ENCODE assay signal across 11 cellular contexts in genomic region chr7:17632401-17632800, GRCh38.
DNase-seq lines count a peak whose midpoint lies in the region; ATAC-seq and TF ChIP-seq lines count a peak whose summit lies in the region.
"Had no signal": no experiment of that assay in that cellular context is flagged by ENCODE, and none has a peak within 500 bp of the region (broad histone marks: within the 10 kb centered on the region; RNA-seq: fewer than 3 reads in every experiment).

No MANE protein-coding gene starts in this region.

- H3K4me3 ChIP-seq in fibroblast of villous mesenchyme (ENCODE audit: low read depth, low read length) (no peak overlapping the region), suprapubic skin (no peak overlapping the region), trophoblast cell (ENCODE audit: low read depth, low read length) (no peak overlapping the region)
- H3K4me3 ChIP-seq: BLaER1 treated with 17β-estradiol and CSF1 and Interleukin-3, amounts not matched to agents 10 nM and 100 nM; K562 had no signal

- H2BK5ac ChIP-seq in trophoblast cell (ENCODE audit: low read depth, low read length, poor library complexity), result no peak overlapping the region

- no peaks in the 10 kb centered on the region for H3K36me3 ChIP-seq in suprapubic skin
- H3K36me3 ChIP-seq in trophoblast cell (ENCODE audit: control insufficient read depth in 1 of 2, insufficient read depth in 2 of 2, low read length in 2 of 2), result no peaks in the 10 kb centered on the region
- H3K36me3 ChIP-seq: BLaER1 treated with 17β-estradiol and CSF1 and Interleukin-3, amounts not matched to agents 10 nM and 100 nM had no signal

- H3K9ac ChIP-seq in trophoblast cell (ENCODE audit: low read length), result no peak overlapping the region
- H3K9ac ChIP-seq: BLaER1 treated with 17β-estradiol and CSF1 and Interleukin-3, amounts not matched to agents 10 nM and 100 nM had no signal

- ATAC-seq in GM21360 (IDR thresholded peaks at IDR 0.05; ENCODE audit: unreplicated experiment), result no peak
- ATAC-seq: K562 had no signal

- no peak overlapping the region for H2BK120ac ChIP-seq in trophoblast cell (ENCODE audit: insufficient read depth, low read length, poor library complexity)

- no peaks in the 10 kb centered on the region for H3K79me1 ChIP-seq in trophoblast cell (ENCODE audit: low read length)

- no peak overlapping the region for H3K27ac Mint-ChIP-seq in activated T-helper 1 cell treated with anti-CD3 and anti-CD28 coated beads, Interleukin-12 subunit alpha, Interleukin-12 subunit beta, Interleukin-2, Interleukin-4 antibody, amounts not matched to agents 30 ng/mL and 10 ng/mL and 1 ng/mL, durations not matched to agents 14 hours and 24 hours and 36 hours
- H3K27ac Mint-ChIP-seq: CD4-positive, alpha-beta T cell had no signal

- H3K4ac ChIP-seq in trophoblast cell (ENCODE audit: low read depth, low read length), result no peak overlapping the region

- no peak overlapping the region for H3K4me2 ChIP-seq in trophoblast cell (ENCODE audit: low read length)

- peak; percentile 11 for DNase-seq in ELR (ENCODE audit: low read depth)
- DNase-seq in amniotic epithelial cell (ENCODE audit: low read depth), result peak; percentile 15
- DNase-seq in fibroblast of villous mesenchyme (ENCODE audit: low read depth), result peak; percentile 68
- DNase-seq in suprapubic skin (ENCODE audit: low spot score in 2 of 2), result no peak
- no peak for DNase-seq in trophoblast cell
- no peak for DNase-seq in activated T-helper 1 cell treated with anti-CD3 and anti-CD28 coated beads, Interleukin-12 subunit alpha, Interleukin-12 subunit beta, Interleukin-2, Interleukin-4 antibody, amounts not matched to agents 30 ng/mL and 10 ng/mL and 1 ng/mL, durations not matched to agents 14 hours and 24 hours and 36 hours (ENCODE audit: low spot score)
- DNase-seq: CD4-positive, alpha-beta T cell; DMS79 had no signal

- no peak overlapping the region for H2BK12ac ChIP-seq in trophoblast cell (ENCODE audit: low read length)

- 70% methylated on average over 2 of the region's 2 CpGs for WGBS in suprapubic skin
- no CpG with 5 or more reads among the region's 2 CpGs for WGBS in trophoblast cell (ENCODE audit: extremely low coverage, insufficient coverage, insufficient read length)

- H3K27ac ChIP-seq in suprapubic skin, result peak overlapping the region; percentile 43
- no peak overlapping the region for H3K27ac ChIP-seq in trophoblast cell (ENCODE audit: low read depth, low read length)

- H3K4me1 ChIP-seq in suprapubic skin (no peaks in the 10 kb centered on the region), trophoblast cell (ENCODE audit: control insufficient read depth in 1 of 2, insufficient read depth in 2 of 2, low read length in 2 of 2) (no peaks in the 10 kb centered on the region)

- H3K18ac ChIP-seq in trophoblast cell (ENCODE audit: low read length), result no peak overlapping the region

- no peak overlapping the region for H4K8ac ChIP-seq in trophoblast cell (ENCODE audit: low read depth, low read length)

- no peaks in the 10 kb centered on the region for H3K36me3 Mint-ChIP-seq in activated T-helper 1 cell treated with anti-CD3 and anti-CD28 coated beads, Interleukin-12 subunit alpha, Interleukin-12 subunit beta, Interleukin-2, Interleukin-4 antibody, amounts not matched to agents 30 ng/mL and 10 ng/mL and 1 ng/mL, durations not matched to agents 14 hours and 24 hours and 36 hours (ENCODE audit: low read depth)

- TF ChIP-seq CTCF in fibroblast of villous mesenchyme (IDR thresholded peaks at IDR 0.05; ENCODE audit: insufficient read depth, low read depth, low read length) (no peak), suprapubic skin (IDR thresholded peaks at IDR 0.05) (no peak)

- H4K12ac ChIP-seq in trophoblast cell (ENCODE audit: low read depth, low read length), result no peak overlapping the region

- no peak overlapping the region for H3K14ac ChIP-seq in trophoblast cell (ENCODE audit: low read length)

- H2AFZ ChIP-seq in trophoblast cell (ENCODE audit: insufficient read depth, low read length, poor library complexity), result no peak overlapping the region

- TF ChIP-seq POLR2A in suprapubic skin (IDR thresholded peaks at IDR 0.05), result no peak

- H3K27me3 ChIP-seq in suprapubic skin, result no peaks in the 10 kb centered on the region
- no peaks in the 10 kb centered on the region for H3K27me3 ChIP-seq in trophoblast cell (ENCODE audit: insufficient read depth, low read length)
- H3K27me3 ChIP-seq: BLaER1 treated with 17β-estradiol and CSF1 and Interleukin-3, amounts not matched to agents 10 nM and 100 nM had no signal

- H3K23ac ChIP-seq in trophoblast cell (ENCODE audit: low read length), result no peak overlapping the region

- intact Hi-C loops in activated T-helper 1 cell treated with anti-CD3 and anti-CD28 coated beads, Interleukin-12 subunit alpha, Interleukin-12 subunit beta, Interleukin-2, Interleukin-4 antibody, amounts not matched to agents 30 ng/mL and 10 ng/mL and 1 ng/mL, durations not matched to agents 14 hours and 24 hours and 36 hours (cut with micrococcal nuclease), result no loop called here

- H3K9me3 ChIP-seq in suprapubic skin (no peaks in the 10 kb centered on the region), trophoblast cell (ENCODE audit: insufficient read depth, low read depth, low read length) (no peaks in the 10 kb centered on the region)
- H3K9me3 ChIP-seq: BLaER1 treated with 17β-estradiol and CSF1 and Interleukin-3, amounts not matched to agents 10 nM and 100 nM had no signal

- peaks cover 2% of the 10 kb centered on the region for H3K27me3 Mint-ChIP-seq in activated T-helper 1 cell treated with anti-CD3 and anti-CD28 coated beads, Interleukin-12 subunit alpha, Interleukin-12 subunit beta, Interleukin-2, Interleukin-4 antibody, amounts not matched to agents 30 ng/mL and 10 ng/mL and 1 ng/mL, durations not matched to agents 14 hours and 24 hours and 36 hours (ENCODE audit: insufficient read depth)
- H3K27me3 Mint-ChIP-seq: CD4-positive, alpha-beta T cell had no signal

- no peaks in the 10 kb centered on the region for H3K9me3 Mint-ChIP-seq in activated T-helper 1 cell treated with anti-CD3 and anti-CD28 coated beads, Interleukin-12 subunit alpha, Interleukin-12 subunit beta, Interleukin-2, Interleukin-4 antibody, amounts not matched to agents 30 ng/mL and 10 ng/mL and 1 ng/mL, durations not matched to agents 14 hours and 24 hours and 36 hours
- H3K9me3 Mint-ChIP-seq: CD4-positive, alpha-beta T cell had no signal

- no peak overlapping the region for H4K91ac ChIP-seq in trophoblast cell (ENCODE audit: low read depth, low read length)

- H3K4me1 Mint-ChIP-seq in activated T-helper 1 cell treated with anti-CD3 and anti-CD28 coated beads, Interleukin-12 subunit alpha, Interleukin-12 subunit beta, Interleukin-2, Interleukin-4 antibody, amounts not matched to agents 30 ng/mL and 10 ng/mL and 1 ng/mL, durations not matched to agents 14 hours and 24 hours and 36 hours (ENCODE audit: low read depth), result no peaks in the 10 kb centered on the region

- no peak overlapping the region for H3K4me3 Mint-ChIP-seq in activated T-helper 1 cell treated with anti-CD3 and anti-CD28 coated beads, Interleukin-12 subunit alpha, Interleukin-12 subunit beta, Interleukin-2, Interleukin-4 antibody, amounts not matched to agents 30 ng/mL and 10 ng/mL and 1 ng/mL, durations not matched to agents 14 hours and 24 hours and 36 hours
- H3K4me3 Mint-ChIP-seq: CD4-positive, alpha-beta T cell had no signal

- no peak for TF ChIP-seq EP300 in suprapubic skin (IDR thresholded peaks at IDR 0.05)

- H2AK5ac ChIP-seq in trophoblast cell (ENCODE audit: low read length), result no peak overlapping the region

- H3K79me2 ChIP-seq in trophoblast cell (ENCODE audit: control insufficient read depth, insufficient read depth, low read length, poor library complexity), result no peaks in the 10 kb centered on the region

Comparison
In these comparisons a context has a peak if more than half of its experiments do, and no peak if none do; other contexts are left out.
1. DNase-seq: peak in ELR (single experiment), amniotic epithelial cell (single experiment) and fibroblast of villous mesenchyme (single experiment); none in suprapubic skin (0 of 2), trophoblast cell (0 of 2) and activated T-helper 1 cell treated with anti-CD3 and anti-CD28 coated beads, Interleukin-12 subunit alpha, Interleukin-12 subunit beta, Interleukin-2, Interleukin-4 antibody, amounts not matched to agents 30 ng/mL and 10 ng/mL and 1 ng/mL, durations not matched to agents 14 hours and 24 hours and 36 hours (single experiment).